ENCODE assay signal across 8 cellular contexts in the genomic region with DNA sequence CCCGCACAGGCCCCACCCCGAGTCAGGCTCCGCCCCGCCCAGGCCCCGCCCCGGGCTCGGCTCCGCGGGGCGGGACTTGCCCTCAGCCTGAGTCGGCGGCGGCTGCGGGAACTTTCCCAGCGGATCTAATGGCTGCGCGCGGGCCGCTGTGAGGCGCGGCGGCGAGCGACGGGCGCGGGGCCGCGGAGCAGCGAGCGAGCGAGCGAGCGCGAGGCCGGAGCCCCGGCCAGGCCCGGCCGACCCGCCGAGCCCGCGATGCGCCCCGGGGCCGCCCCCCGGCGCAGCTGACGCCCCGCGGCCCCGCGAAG. TPM values are rescaled to one million over a fixed set of nuclear protein-coding genes. Genes with fewer than 3 reads are reported as not detected.
DNase-seq lines count a peak whose midpoint lies in the region; ATAC-seq, FAIRE-seq and TF ChIP-seq lines count a peak whose summit lies in the region.

Gene INPP5A, plus strand, starts transcription at position 75 of the 308 bp plus-strand sequence. CDS start 310 bp downstream, outside the sequence.

- TF ChIP-seq POLR2A in transverse colon (IDR thresholded peaks at IDR 0.05), result peak; percentile 50

- H3K27me3 ChIP-seq in HL-60 (ENCODE audit: insufficient read depth, poor library complexity, severe bottlenecking) (no peaks in the 10 kb centered on the region), bronchial epithelial cell (ENCODE audit: control insufficient read depth, insufficient read depth, low read length) (no peaks in the 10 kb centered on the region), lower lobe of right lung (ENCODE audit: low read depth) (no peaks in the 10 kb centered on the region), transverse colon (no peaks in the 10 kb centered on the region), foreskin keratinocyte (no peaks in the 10 kb centered on the region)

- H3K4me3 ChIP-seq in HL-60 (replicated peaks; ENCODE audit: insufficient read depth, low read length), result peak within 1 kb of the TSS; percentile 71
- H3K4me3 ChIP-seq in bronchial epithelial cell (ENCODE audit: low read depth, low read length), result peak within 1 kb of the TSS; percentile 73
- peak within 1 kb of the TSS; percentile 80 for H3K4me3 ChIP-seq in lower lobe of right lung
- H3K4me3 ChIP-seq in transverse colon, result peak within 1 kb of the TSS; percentile 64 to 91 (median 75)

- ATAC-seq in lower lobe of right lung (no peak), foreskin keratinocyte (no peak), HG02885 (IDR thresholded peaks at IDR 0.05; ENCODE audit: poor library complexity, unreplicated experiment) (no peak)

- H3K4me1 ChIP-seq in lower lobe of right lung (peaks cover 64% of the 10 kb centered on the region), transverse colon (peaks cover 11 to 59% (median 49%) of the 10 kb centered on the region in 4 donors), foreskin keratinocyte (peaks cover 8% of the 10 kb centered on the region)

- intact Hi-C loops in lower lobe of right lung (cut with DNase I) (no loop called here), transverse colon (cut with DNase I; ENCODE audit: low total_unique reads) (loop anchor here (5.0 kb wide), 2 partner anchors 70 to 95 kb away; no protein-coding TSS in a partner anchor)

- TF ChIP-seq CTCF in HL-60 (IDR thresholded peaks at IDR 0.05; ENCODE audit: insufficient read depth, low read length), result no peak
- no peak for TF ChIP-seq CTCF in bronchial epithelial cell (IDR thresholded peaks at IDR 0.05; ENCODE audit: insufficient read depth, low read length, severe bottlenecking)
- no peak for TF ChIP-seq CTCF in lower lobe of right lung (IDR thresholded peaks at IDR 0.05)
- no peak for TF ChIP-seq CTCF in transverse colon (IDR thresholded peaks at IDR 0.05)
- no peak for TF ChIP-seq CTCF in foreskin keratinocyte (conservative IDR thresholded peaks at IDR 0.05)

- DNase-seq in A172 (ENCODE audit: low spot score) (no peak), HL-60 (ENCODE audit: low read depth in 1 of 2, low spot score in 1 of 2) (no peak), bronchial epithelial cell (ENCODE audit: low read depth) (no peak), lower lobe of right lung (no peak), transverse colon (no peak), foreskin keratinocyte (no peak), GM03348 (ENCODE audit: low spot score) (no peak)

- no peaks in the 10 kb centered on the region for H3K9me3 ChIP-seq in lower lobe of right lung
- no peaks in the 10 kb centered on the region for H3K9me3 ChIP-seq in transverse colon

- in situ Hi-C loops in transverse colon (cut with MboI; ENCODE audit: low pct_ligation_motif_present in 1 of 4, low pct_unique_long_range_greater_than_20kb in 1 of 4, low sequenced_read_pairs in 3 of 4), result loop anchor here in 3 of 4 donors (10.0 to 25.0 kb wide), 4 partner anchors 83 to 150 kb away; partner anchors contain the start of gene PWWP2B (in 2 of the 3)

- no peak for TF ChIP-seq EP300 in transverse colon (IDR thresholded peaks at IDR 0.05; ENCODE audit: low read depth)

- FAIRE-seq in bronchial epithelial cell (lab: Jason Lieb, UNC), result no peak

- H3K27ac ChIP-seq in HL-60 (replicated peaks), result peak within 1 kb of the TSS; percentile 69
- peak within 1 kb of the TSS; percentile 87 for H3K27ac ChIP-seq in lower lobe of right lung
- H3K27ac ChIP-seq in transverse colon, result peak within 1 kb of the TSS; percentile 87 to 95 (median 92)
- no peak within 1 kb of the TSS for H3K27ac ChIP-seq in foreskin keratinocyte

- no peaks in the 10 kb centered on the region for H3K36me3 ChIP-seq in bronchial epithelial cell (ENCODE audit: control insufficient read depth, insufficient read depth, low read length)
- H3K36me3 ChIP-seq in lower lobe of right lung, result no peaks in the 10 kb centered on the region
- no peaks in the 10 kb centered on the region for H3K36me3 ChIP-seq in transverse colon

- 1% methylated on average over 14 of the region's 53 CpGs; no CpG with 5 or more reads in 1 of the 2 donors for WGBS in transverse colon (ENCODE audit: low coverage in 1 of 2), 2 donors

RNA-seq across cellular contexts. Expression of gene INPP5A, which starts in this region (rescaled TPM):
- total RNA-seq in A172 (2014; rRNA removed; shearing (Covaris generic)), result 13.1 and 15.7 TPM in 2 replicates
- 22.8 and 29.5 TPM in 2 replicates for total RNA-seq in bronchial epithelial cell
- total RNA-seq in lower lobe of right lung, result 34.1 TPM
- 10 to 100 TPM; 34.8 to 80.8 (median 52.8) TPM for total RNA-seq in transverse colon
- 16.2 and 16.7 TPM in 2 replicates for total RNA-seq in foreskin keratinocyte
- polyA plus RNA-seq in foreskin keratinocyte, result 8.8 and 10.6 TPM in 2 replicates
